ENCODE assay signal across 21 cellular contexts in the genomic region with DNA sequence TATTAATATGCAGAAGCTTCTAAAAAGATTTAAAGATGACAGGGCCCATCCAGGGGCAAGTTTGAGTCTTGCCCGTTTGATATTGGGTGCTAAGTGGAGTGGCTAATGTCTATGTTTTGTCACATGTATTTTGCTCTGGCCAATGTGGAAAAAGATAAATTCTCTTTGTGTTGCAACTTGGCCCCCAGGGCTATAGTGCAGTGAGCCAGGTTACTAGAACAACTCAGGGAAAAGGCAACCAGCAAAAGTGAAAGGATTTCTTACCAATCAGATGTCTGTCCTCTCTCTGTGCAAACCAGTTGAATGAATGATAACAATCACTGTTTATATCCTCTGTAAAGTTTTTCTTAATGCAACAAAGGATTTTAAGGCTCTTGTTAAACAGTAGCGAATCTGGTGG.
"Had no signal": no experiment of that assay in that cellular context is flagged by ENCODE, and none has a peak within 500 bp of the region (broad histone marks: within the 10 kb centered on the region; RNA-seq: fewer than 3 reads in every experiment).

No MANE protein-coding gene starts in this region.

- ATAC-seq: activated CD4-positive, CD25-positive, alpha-beta regulatory T cell treated with anti-CD3 and anti-CD28 coated beads, Interleukin-2, amount 50 U/mL, for 24 hours; activated T-cell treated with anti-CD3 and anti-CD28 coated beads, Interleukin-2, amount 50 U/mL, for 4 hours; gastrocnemius medialis; naive thymus-derived CD8-positive, alpha-beta T cell had no signal

- H3K4me3 Mint-ChIP-seq: activated naive CD4-positive, alpha-beta T cell treated with anti-CD3 and anti-CD28 coated beads, Interleukin-2, amount 50 U/mL, for 24 hours; activated T-cell treated with anti-CD3 and anti-CD28 coated beads, Interleukin-2, amount 50 U/mL, for 4 hours; central memory CD8-positive, alpha-beta T cell had no signal

- H3K27ac ChIP-seq: ascending aorta, colonic mucosa, gastrocnemius medialis had no signal

- H3K4me3 ChIP-seq: ascending aorta, colonic mucosa, gastrocnemius medialis had no signal

- H3K27me3 ChIP-seq: ascending aorta, colonic mucosa had no signal

- H3K9me3 Mint-ChIP-seq: activated naive CD4-positive, alpha-beta T cell treated with anti-CD3 and anti-CD28 coated beads, Interleukin-2, amount 50 U/mL, for 24 hours; central memory CD8-positive, alpha-beta T cell had no signal

- DNase-seq: activated CD4-positive, alpha-beta T cell treated with anti-CD3 and anti-CD28 coated beads, Interleukin-2, amount 50 U/mL, for 1 hour; activated CD8-positive, alpha-beta memory T cell treated with anti-CD3 and anti-CD28 coated beads, Interleukin-2, amount 50 U/mL, for 4 hours; activated effector memory CD4-positive, alpha-beta T cell treated with anti-CD3 and anti-CD28 coated beads, Interleukin-2, amount 50 U/mL, for 16 hours; activated T-cell treated with anti-CD3 and anti-CD28 coated beads, Interleukin-2, amount 50 U/mL, for 4 hours; colonic mucosa; erythroblast; gastrocnemius medialis; head of caudate nucleus; kidney glomerular epithelial cell; mesendoderm; naive thymus-derived CD8-positive, alpha-beta T cell; nucleus accumbens; stimulated activated CD4-positive, alpha-beta T cell treated with anti-CD3 and anti-CD28 coated beads, Interleukin-12 subunit alpha, Interleukin-12 subunit beta, amount 100 ng/mL, for 4 hours; stimulated activated CD4-positive, alpha-beta T cell treated with anti-CD3 and anti-CD28 coated beads, Interleukin-1b, Interleukin-23, amount 100 ng/mL, for 48 hours; stimulated activated CD8-positive, alpha-beta memory T cell treated with anti-CD3 and anti-CD28 coated beads, Interleukin-4, amount 100 ng/mL, for 48 hours; stimulated activated naive CD4-positive, alpha-beta T cell had no signal

- H3K27ac Mint-ChIP-seq: activated naive CD4-positive, alpha-beta T cell treated with anti-CD3 and anti-CD28 coated beads, Interleukin-2, amount 50 U/mL, for 24 hours; naive thymus-derived CD8-positive, alpha-beta T cell had no signal

- FAIRE-seq: urothelium cell line had no signal

- H3K4me1 ChIP-seq: colonic mucosa had no signal

- H3K36me3 ChIP-seq: ascending aorta, colonic mucosa, gastrocnemius medialis had no signal

- H3K9me3 ChIP-seq: ascending aorta, colonic mucosa, gastrocnemius medialis had no signal
